8 cellular contexts compared by ENCODE assay signal in the genomic region with DNA sequence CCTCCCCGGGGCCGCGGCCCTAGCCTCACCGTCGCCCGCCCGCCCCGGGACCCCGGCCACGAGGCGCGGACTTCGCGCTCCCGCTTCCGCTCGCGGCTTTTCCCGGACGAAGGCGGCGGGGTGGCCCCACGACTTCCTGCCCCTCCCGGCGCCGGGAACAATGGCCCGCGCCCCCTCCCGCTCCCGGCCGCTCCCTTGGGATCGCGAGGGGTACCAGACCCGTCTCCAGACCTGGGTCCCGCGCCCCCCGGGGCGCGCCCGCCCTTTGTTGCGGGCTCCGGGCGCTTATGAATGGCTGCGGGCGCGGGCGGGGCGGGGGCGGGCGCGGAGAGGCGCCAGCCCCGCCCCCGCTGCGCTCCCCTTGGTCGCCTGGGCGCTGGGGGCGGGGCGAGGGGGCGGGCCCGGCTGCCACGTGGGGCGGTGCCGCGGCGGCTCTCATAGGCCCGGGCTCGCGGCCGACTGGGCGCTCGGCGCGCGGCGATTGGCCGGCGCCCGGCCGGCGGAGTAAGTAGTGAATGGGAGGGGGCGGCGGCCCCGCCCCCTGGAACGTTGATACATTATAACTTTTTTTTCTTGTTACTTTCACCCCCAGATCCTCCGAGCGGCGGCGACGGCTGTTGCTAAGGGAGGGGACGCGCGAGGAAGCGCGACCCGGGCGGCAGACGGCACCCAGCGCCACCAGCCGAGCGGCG. TPM values are rescaled to one million over a fixed set of nuclear protein-coding genes. Genes with fewer than 3 reads are reported as not detected.
A peak's percentile ranks its signal among the peaks of the same experiment; 100 is the strongest.
DNase-seq lines count a peak whose midpoint lies in the region; ATAC-seq and TF ChIP-seq lines count a peak whose summit lies in the region.

No MANE protein-coding gene starts in this region.

- peaks cover 4% of the 10 kb centered on the region for H3K4me1 Mint-ChIP-seq in nephron

- H3K36me3 Mint-ChIP-seq in nephron (ENCODE audit: low read depth) = peaks cover 13% of the 10 kb centered on the region

- H3K9me3 Mint-ChIP-seq in nephron = no peaks in the 10 kb centered on the region

- no peak overlapping the region for H2AFZ ChIP-seq in GM23248
- peak overlapping the region; percentile 67; the same call in 1 of the 2 replicates for H2AFZ ChIP-seq in Loucy (ENCODE audit: low read length)

- H3K4me2 ChIP-seq in GM23248 (ENCODE audit: unreplicated experiment) (peak overlapping the region; percentile 40), Loucy (ENCODE audit: low read depth, low read length, poor library complexity, severe bottlenecking) (peak overlapping the region; percentile 76)

- H3K4me1 ChIP-seq in GM23248 (ENCODE audit: insufficient read depth) (peaks cover 22% of the 10 kb centered on the region), Loucy (ENCODE audit: insufficient read depth, low read length, poor library complexity, severe bottlenecking) (peaks cover 23% of the 10 kb centered on the region)

- peak; percentile 38 for DNase-seq in DMS53 treated with DMSO at 0.1 percent for 48 hours (lab: John Stamatoyannopoulos, UW; ENCODE audit: unreplicated experiment)
- peak; percentile 99 for DNase-seq in GM23248
- DNase-seq in RPMI8226 = peak; percentile 96
- DNase-seq in activated T-helper 9 cell treated with anti-CD3 and anti-CD28 coated beads, Interleukin-2, amount 50 U/mL, for 16 hours (ENCODE audit: low read depth) = peak; percentile 92
- peak; percentile 97 for DNase-seq in fibroblast of pulmonary artery (ENCODE audit: low read depth)
- DNase-seq in stimulated activated naive CD8-positive, alpha-beta T cell treated with anti-CD3 and anti-CD28 coated beads, Interleukin-15, Interleukin-2, amounts not matched to agents 100 U/mL and 50 U/mL, for 24 hours = peak; percentile 96

- TF ChIP-seq CTCF in Loucy (conservative IDR thresholded peaks at IDR 0.05; ENCODE audit: low read length) (no peak), fibroblast of pulmonary artery (IDR thresholded peaks at IDR 0.05; ENCODE audit: low read length, missing control alignments) (no peak), nephron (IDR thresholded peaks at IDR 0.05; ENCODE audit: unreplicated experiment in 3 of 3) (no peak)

- peak overlapping the region; percentile 94 to 98 (median 98) for H3K27ac Mint-ChIP-seq in nephron

- H3K4me3 ChIP-seq in GM23248 (peak overlapping the region; percentile 88), Loucy (ENCODE audit: low read length, poor library complexity, severe bottlenecking) (peak overlapping the region; percentile 92), fibroblast of pulmonary artery (replicated peaks; ENCODE audit: low read depth, low read length) (peak overlapping the region; percentile 85)

- H3K4me3 Mint-ChIP-seq in nephron = peak overlapping the region; percentile 90 to 96 (median 95)

- no peaks in the 10 kb centered on the region for H3K27me3 Mint-ChIP-seq in nephron (ENCODE audit: low read depth)

- H3K36me3 ChIP-seq in GM23248 (ENCODE audit: low read depth) = peaks cover 11% of the 10 kb centered on the region
- H3K36me3 ChIP-seq in Loucy (ENCODE audit: insufficient read depth, low read length) = peaks cover 4% of the 10 kb centered on the region; the same call in 1 of the 2 replicates

- H3K27me3 ChIP-seq in GM23248 (replicated peaks; ENCODE audit: insufficient read depth) (no peaks in the 10 kb centered on the region), Loucy (ENCODE audit: insufficient read depth, low read length, poor library complexity, severe bottlenecking) (no peaks in the 10 kb centered on the region)

- H3F3A ChIP-seq in GM23248 (ENCODE audit: insufficient read depth) (peaks cover 9% of the 10 kb centered on the region; the same call in 1 of the 2 replicates), Loucy (ENCODE audit: low read depth) (peaks cover 8% of the 10 kb centered on the region; the same call in 1 of the 2 replicates)

- in situ Hi-C loops in GM23248 (cut with MboI) = no loop called here

- H3K9ac ChIP-seq in GM23248 = peak overlapping the region; percentile 99
- H3K9ac ChIP-seq in Loucy (ENCODE audit: low read depth, low read length, poor library complexity, severe bottlenecking) = peak overlapping the region; percentile 95

- H3K9me2 ChIP-seq in GM23248 (ENCODE audit: insufficient read depth) (no peaks in the 10 kb centered on the region), Loucy (replicated peaks; ENCODE audit: low read depth, low read length) (no peaks in the 10 kb centered on the region)

- H3K9me3 ChIP-seq in GM23248 (ENCODE audit: low read depth) = no peaks in the 10 kb centered on the region
- no peaks in the 10 kb centered on the region for H3K9me3 ChIP-seq in Loucy (ENCODE audit: insufficient read depth, low read depth, low read length)

- no peaks in the 10 kb centered on the region for H4K20me1 ChIP-seq in GM23248 (ENCODE audit: insufficient read depth)
- peaks cover 43% of the 10 kb centered on the region for H4K20me1 ChIP-seq in Loucy (ENCODE audit: insufficient read depth, low read length, poor library complexity, severe bottlenecking)

- H3K79me2 ChIP-seq in GM23248 (ENCODE audit: insufficient read depth) (peaks cover 33% of the 10 kb centered on the region), Loucy (ENCODE audit: insufficient read depth, low read length) (peaks cover 51% of the 10 kb centered on the region)

- WGBS in GM23248 (ENCODE audit: low coverage in 1 of 2, low lambda C conversion rate in 2 of 2, missing lambda C conversion rate in 2 of 2), 2 experiments = 1 to 2% methylated on average over 20 to 78 of the region's 102 CpGs

- ATAC-seq in stimulated activated naive CD8-positive, alpha-beta T cell treated with anti-CD3 and anti-CD28 coated beads, Interleukin-15, Interleukin-2, amounts not matched to agents 100 U/mL and 50 U/mL, for 24 hours = peak; percentile 51

- peak overlapping the region; percentile 98 for H3K27ac ChIP-seq in GM23248

RNA-seq across cellular contexts. Expression of a gene that starts 1.1 kb away (rescaled TPM):
- 9.4 and 18.5 TPM in 2 replicates for total RNA-seq in GM23248 (2014; rRNA removed; shearing (Covaris generic))
- polyA plus RNA-seq in GM23248 (2016; fragmentation: Nextera tagmentation; extraction: Ambion mirVana) = 3.1 and 4.0 TPM in 2 replicates

RNA-seq across cellular contexts. Expression of a gene that starts 7.9 kb away (rescaled TPM):
- total RNA-seq in GM23248 (2014; rRNA removed; shearing (Covaris generic)) = 27.4 and 38.9 TPM in 2 replicates
- polyA plus RNA-seq in GM23248 (2016; fragmentation: Nextera tagmentation; extraction: Ambion mirVana) = 287 and 290 TPM in 2 replicates

RNA-seq across cellular contexts. Expression of a gene that starts 11.6 kb away (rescaled TPM):
- total RNA-seq in GM23248 (2014; rRNA removed; shearing (Covaris generic)) = 2.7 and 4.5 TPM in 2 replicates
- 0.29 and 0.41 TPM in 2 replicates for polyA plus RNA-seq in GM23248 (2016; fragmentation: Nextera tagmentation; extraction: Ambion mirVana)

RNA-seq across cellular contexts. Expression of a gene that starts 19.7 kb away (rescaled TPM):
- total RNA-seq in GM23248 (2014; rRNA removed; shearing (Covaris generic)) = 239 and 392 TPM in 2 replicates
- polyA plus RNA-seq in GM23248 (2016; fragmentation: Nextera tagmentation; extraction: Ambion mirVana) = 163 and 185 TPM in 2 replicates

RNA-seq across cellular contexts. Expression of a gene that starts 25.9 kb away (rescaled TPM):
- 61.5 and 84.5 TPM in 2 replicates for total RNA-seq in GM23248 (2014; rRNA removed; shearing (Covaris generic))
- 67.8 and 81.6 TPM in 2 replicates for polyA plus RNA-seq in GM23248 (2016; fragmentation: Nextera tagmentation; extraction: Ambion mirVana)

Comparison
In these comparisons a context has a peak if more than half of its experiments do, and no peak if none do; other contexts are left out.
1. Peak in every context shown above with its lines: DNase-seq, ATAC-seq, H3K4me3 ChIP-seq and H3K27ac ChIP-seq.
2. DNase-seq: peak in every context shown above with its lines; median percentile 99 in GM23248; 97 in fibroblast of pulmonary artery; 96 in RPMI8226; 96 in stimulated activated naive CD8-positive, alpha-beta T cell treated with anti-CD3 and anti-CD28 coated beads, Interleukin-15, Interleukin-2, amounts not matched to agents 100 U/mL and 50 U/mL, for 24 hours; 92 in activated T-helper 9 cell treated with anti-CD3 and anti-CD28 coated beads, Interleukin-2, amount 50 U/mL, for 16 hours; 38 in DMS53 treated with DMSO at 0.1 percent for 48 hours.